2 cellular contexts compared by ENCODE assay signal in the genomic region with DNA sequence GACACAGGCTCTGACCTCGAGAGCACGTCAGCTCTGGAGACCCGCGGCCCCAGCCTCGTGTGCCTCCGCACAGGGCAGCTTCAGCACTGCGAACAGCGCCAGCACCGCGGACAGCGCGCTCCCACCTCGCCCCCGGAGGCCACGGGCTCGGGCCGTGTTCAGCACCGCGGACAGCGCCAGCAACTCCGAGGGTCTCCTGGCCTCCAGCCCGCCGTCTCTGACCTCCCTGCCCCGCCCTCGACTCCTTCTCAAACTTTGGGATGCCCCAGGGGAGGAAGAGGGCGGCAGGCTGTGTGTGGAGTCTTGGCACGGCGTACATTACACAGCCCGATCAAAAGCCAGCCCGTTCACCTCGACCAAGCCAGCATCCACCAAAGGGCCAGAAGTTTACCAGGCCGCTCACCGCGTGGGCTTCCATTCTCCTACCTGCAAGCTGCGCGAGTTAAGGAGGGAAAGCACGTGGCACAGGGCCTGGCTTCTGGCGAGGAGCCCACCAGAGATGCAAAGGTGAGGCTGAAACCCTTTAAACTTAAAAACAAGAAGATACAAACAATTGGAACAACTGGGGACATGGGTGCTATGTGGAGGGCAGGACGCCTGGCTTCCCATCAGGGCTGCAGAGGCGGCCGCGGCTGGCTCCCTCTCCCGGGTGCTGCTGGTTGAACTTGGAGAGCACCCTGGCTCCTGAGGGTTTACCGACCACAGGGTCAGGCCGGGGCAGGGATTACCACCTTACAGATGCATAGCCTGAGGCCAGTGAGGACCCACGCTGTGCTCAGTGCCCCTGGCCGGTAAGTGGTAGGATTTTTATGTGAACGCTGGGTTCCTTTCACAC.
TF ChIP-seq lines count a peak whose summit lies in the region.

No MANE protein-coding gene starts in this region.

TF ChIP-seq in HEK293, 187 proteins besides CTCF, POLR2A, EP300 and RAD21 (continued from another document and continues in another):
- TF ChIP-seq, protein P1, sequence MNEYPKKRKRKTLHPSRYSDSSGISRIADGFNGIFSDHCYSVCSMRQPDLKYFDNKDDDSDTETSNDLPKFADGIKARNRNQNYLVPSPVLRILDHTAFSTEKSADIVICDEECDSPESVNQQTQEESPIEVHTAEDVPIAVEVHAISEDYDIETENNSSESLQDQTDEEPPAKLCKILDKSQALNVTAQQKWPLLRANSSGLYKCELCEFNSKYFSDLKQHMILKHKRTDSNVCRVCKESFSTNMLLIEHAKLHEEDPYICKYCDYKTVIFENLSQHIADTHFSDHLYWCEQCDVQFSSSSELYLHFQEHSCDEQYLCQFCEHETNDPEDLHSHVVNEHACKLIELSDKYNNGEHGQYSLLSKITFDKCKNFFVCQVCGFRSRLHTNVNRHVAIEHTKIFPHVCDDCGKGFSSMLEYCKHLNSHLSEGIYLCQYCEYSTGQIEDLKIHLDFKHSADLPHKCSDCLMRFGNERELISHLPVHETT (tag by site-specific recombination; IDR thresholded peaks at IDR 0.05) = no peak
- no peak for TF ChIP-seq ZFP41 (tag by site-specific recombination; IDR thresholded peaks at IDR 0.05; ENCODE audit: borderline replicate concordance)
- no peak for TF ChIP-seq ZBTB20 (tag by site-specific recombination; IDR thresholded peaks at IDR 0.05)
- no peak for TF ChIP-seq ZNF148 (tag by site-specific recombination; IDR thresholded peaks at IDR 0.05; ENCODE audit: borderline replicate concordance)
- TF ChIP-seq ZNF184 (tag by site-specific recombination; IDR thresholded peaks at IDR 0.05) = no peak
- TF ChIP-seq ZNF140 (tag by site-specific recombination; IDR thresholded peaks at IDR 0.05) = no peak
- TF ChIP-seq ZNF26 (tag by site-specific recombination; IDR thresholded peaks at IDR 0.05) = no peak
- no peak for TF ChIP-seq WT1 (tag by site-specific recombination; IDR thresholded peaks at IDR 0.05)
- TF ChIP-seq SCRT1 (tag by site-specific recombination; IDR thresholded peaks at IDR 0.05; ENCODE audit: borderline replicate concordance) = no peak
- 0 out of 2 replicates have a peak, but pooled peaks have one; percentile 28 for TF ChIP-seq PATZ1 (tag by site-specific recombination; IDR thresholded peaks at IDR 0.05)
- TF ChIP-seq, protein P2, sequence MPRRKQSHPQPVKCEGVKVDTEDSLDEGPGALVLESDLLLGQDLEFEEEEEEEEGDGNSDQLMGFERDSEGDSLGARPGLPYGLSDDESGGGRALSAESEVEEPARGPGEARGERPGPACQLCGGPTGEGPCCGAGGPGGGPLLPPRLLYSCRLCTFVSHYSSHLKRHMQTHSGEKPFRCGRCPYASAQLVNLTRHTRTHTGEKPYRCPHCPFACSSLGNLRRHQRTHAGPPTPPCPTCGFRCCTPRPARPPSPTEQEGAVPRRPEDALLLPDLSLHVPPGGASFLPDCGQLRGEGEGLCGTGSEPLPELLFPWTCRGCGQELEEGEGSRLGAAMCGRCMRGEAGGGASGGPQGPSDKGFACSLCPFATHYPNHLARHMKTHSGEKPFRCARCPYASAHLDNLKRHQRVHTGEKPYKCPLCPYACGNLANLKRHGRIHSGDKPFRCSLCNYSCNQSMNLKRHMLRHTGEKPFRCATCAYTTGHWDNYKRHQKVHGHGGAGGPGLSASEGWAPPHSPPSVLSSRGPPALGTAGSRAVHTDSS (tag by site-specific recombination; IDR thresholded peaks at IDR 0.05) = no peak
- TF ChIP-seq SP7 (tag by site-specific recombination; IDR thresholded peaks at IDR 0.05) = no peak
- no peak for TF ChIP-seq ZNF610 (tag by site-specific recombination; IDR thresholded peaks at IDR 0.05; ENCODE audit: borderline replicate concordance)

TF ChIP-seq in endothelial cell of umbilical vein, 7 proteins besides CTCF, POLR2A, EP300 and RAD21 (continued from another document):
- no peak for TF ChIP-seq FOS (IDR thresholded peaks at IDR 0.05; ENCODE audit: borderline replicate concordance, insufficient read depth, low read length)
TF ChIP-seq in endothelial cell of umbilical vein: peak in this region for 2.
